ENCODE assay signal across 8 cellular contexts in the genomic region with DNA sequence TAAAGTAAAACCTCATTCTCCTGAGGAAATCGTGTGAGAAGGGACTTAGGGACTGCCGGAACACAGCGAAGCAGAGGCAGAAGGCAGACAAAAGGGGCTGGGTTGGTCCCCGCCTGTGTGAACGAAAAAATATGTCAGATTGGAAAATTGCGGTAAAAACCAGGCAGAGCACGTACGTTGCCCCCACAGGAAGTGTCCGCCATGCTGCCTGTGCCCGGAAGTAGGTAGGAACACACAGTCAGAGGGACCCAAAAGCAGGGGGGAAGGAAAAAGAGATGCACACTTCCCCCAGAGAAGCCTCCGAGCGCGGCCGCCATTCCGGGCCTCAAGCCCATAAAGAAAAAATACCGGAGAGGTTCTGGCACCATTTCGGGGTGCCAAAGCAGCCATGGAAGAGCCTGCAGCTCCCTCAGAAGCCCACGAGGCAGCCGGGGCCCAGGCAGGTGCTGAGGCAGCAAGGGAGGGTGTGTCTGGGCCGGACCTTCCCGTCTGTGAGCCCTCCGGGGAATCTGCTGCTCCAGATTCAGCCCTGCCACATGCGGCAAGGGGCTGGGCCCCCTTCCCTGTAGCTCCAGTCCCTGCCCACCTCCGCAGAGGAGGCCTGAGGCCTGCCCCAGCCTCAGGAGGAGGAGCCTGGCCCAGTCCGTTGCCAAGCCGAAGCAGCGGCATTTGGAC. TPM values are rescaled to one million over a fixed set of nuclear protein-coding genes. Genes with fewer than 3 reads are reported as not detected.
DNase-seq lines count a peak whose midpoint lies in the region; ATAC-seq and TF ChIP-seq lines count a peak whose summit lies in the region.

A gene (plus strand): TSS at position 280 of the 675 bp plus-strand sequence. CDS start 109 bp downstream, at position 389.

- H3K9me3 Mint-ChIP-seq in progenitor cell of endocrine pancreas (ENCODE audit: low read depth) = peaks cover 17% of the 10 kb centered on the region

- peak within 1 kb of the TSS; percentile 78 for H3K27ac Mint-ChIP-seq in progenitor cell of endocrine pancreas

- peaks cover 10% of the 10 kb centered on the region for H3K36me3 Mint-ChIP-seq in progenitor cell of endocrine pancreas (ENCODE audit: insufficient read depth)

- H3K27me3 Mint-ChIP-seq in progenitor cell of endocrine pancreas = no peaks in the 10 kb centered on the region

- DNase-seq in DMS153 treated with DMSO at 0.1 percent for 48 hours (lab: John Stamatoyannopoulos, UW; ENCODE audit: unreplicated experiment) (peak; percentile 16), NCI-H187 treated with DMSO at 0.1 percent for 48 hours (lab: John Stamatoyannopoulos, UW) (peak; percentile 53), erythroblast (lab: John Stamatoyannopoulos, UW) (peak; percentile 76 to 77), progenitor cell of endocrine pancreas (ENCODE audit: low spot score, unreplicated experiment) (no peak), GM13977 (ENCODE audit: low spot score) (no peak), ecto neural progenitor cell (ENCODE audit: low spot score) (no peak)
- DNase-seq in activated CD4-positive, alpha-beta T cell treated with anti-CD3 and anti-CD28 coated beads, Interleukin-2, amount 50 U/mL, for 1 hour = peak; percentile 35

- TF ChIP-seq CTCF in progenitor cell of endocrine pancreas (IDR thresholded peaks at IDR 0.05; ENCODE audit: unreplicated experiment) = no peak
- TF ChIP-seq CTCF in GM13977 (IDR thresholded peaks at IDR 0.05; ENCODE audit: extremely low read depth, insufficient read depth, missing control alignments) = no peak

- no peak within 1 kb of the TSS for H3K4me3 Mint-ChIP-seq in progenitor cell of endocrine pancreas (ENCODE audit: low read depth)

- H3K4me1 Mint-ChIP-seq in progenitor cell of endocrine pancreas (ENCODE audit: low read depth) = peaks cover 17% of the 10 kb centered on the region

- in situ Hi-C loops in GM13977 (cut with MboI; ENCODE audit: low pct_unique_long_range_greater_than_20kb, low sequenced_read_pairs, unreplicated experiment) = no loop called here

- ATAC-seq in HG03378 (IDR thresholded peaks at IDR 0.05; ENCODE audit: unreplicated experiment) = no peak

- peak; percentile 14 for TF ChIP-seq POLR2A in erythroblast (IDR thresholded peaks at IDR 0.05; ENCODE audit: low read length)

RNA-seq across cellular contexts. Expression of the gene that starts here (rescaled TPM):
- 0.24 and 0.46 TPM in 2 replicates for total RNA-seq in progenitor cell of endocrine pancreas

Comparison
In these comparisons a context has a peak if more than half of its experiments do, and no peak if none do; other contexts are left out.
1. DNase-seq: peak in DMS153 treated with DMSO at 0.1 percent for 48 hours (single experiment), NCI-H187 treated with DMSO at 0.1 percent for 48 hours (single experiment), activated CD4-positive, alpha-beta T cell treated with anti-CD3 and anti-CD28 coated beads, Interleukin-2, amount 50 U/mL, for 1 hour (single experiment) and erythroblast (2 of 2); none in progenitor cell of endocrine pancreas (single experiment), GM13977 (single experiment) and ecto neural progenitor cell (single experiment).